36 cellular contexts compared by ENCODE assay signal in the genomic region with DNA sequence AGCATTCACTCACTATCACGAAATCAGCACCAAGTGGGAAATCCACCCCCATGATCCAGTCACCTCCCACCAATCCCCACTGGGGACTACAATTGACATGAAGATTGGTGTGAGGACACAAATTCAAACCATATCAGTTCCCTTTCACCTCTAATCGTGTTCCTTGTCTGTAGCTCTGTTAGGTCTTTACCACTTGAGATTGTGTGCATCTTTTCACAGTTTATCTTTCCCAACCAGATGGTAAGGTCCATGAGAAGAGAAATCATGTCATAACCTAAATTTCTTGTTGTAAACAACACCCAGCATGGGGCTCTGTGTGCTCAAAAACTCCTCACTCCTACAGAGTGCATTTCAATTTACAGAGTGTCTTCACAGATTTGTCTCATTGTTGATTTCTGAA.
"Had no signal": no experiment of that assay in that cellular context is flagged by ENCODE, and none has a peak within 500 bp of the region (broad histone marks: within the 10 kb centered on the region; RNA-seq: fewer than 3 reads in every experiment).

No MANE protein-coding gene starts in this region.

- H3K4me3 ChIP-seq: adrenal gland, body of pancreas, breast epithelium had no signal

- H3K4me1 ChIP-seq: body of pancreas, breast epithelium had no signal

- ATAC-seq: activated CD8-positive, alpha-beta T cell treated with anti-CD3 and anti-CD28 coated beads for 36 hours; activated T-cell treated with anti-CD3 and anti-CD28 coated beads, Interleukin-2, amount 50 U/mL, for 4 hours; activated T-cell treated with anti-CD3 and anti-CD28 coated beads, Interleukin-2, amount 50 U/mL, for 72 hours; body of pancreas had no signal

- H3K27me3 Mint-ChIP-seq: activated B cell treated with CpG ODN at 0.5 μM for 24 hours; activated CD8-positive, alpha-beta T cell treated with anti-CD3 and anti-CD28 coated beads for 36 hours; activated naive CD8-positive, alpha-beta T cell treated with anti-CD3 and anti-CD28 coated beads for 36 hours had no signal

- H3K36me3 ChIP-seq: adrenal gland, brain microvascular endothelial cell, breast epithelium had no signal

- H3K27ac Mint-ChIP-seq: activated B cell treated with CpG ODN at 0.5 μM for 24 hours; activated CD4-positive, alpha-beta memory T cell treated with anti-CD3 and anti-CD28 coated beads for 36 hours; activated CD4-positive, alpha-beta T cell treated with anti-CD3 and anti-CD28 coated beads, Interleukin-2, amount 10 ng/mL, durations not matched to agents 24 days and 14 days; activated CD8-positive, alpha-beta T cell treated with anti-CD3 and anti-CD28 coated beads for 36 hours; activated naive CD4-positive, alpha-beta T cell treated with anti-CD3 and anti-CD28 coated beads for 36 hours; activated naive CD4-positive, alpha-beta T cell treated with anti-CD3 and anti-CD28 coated beads, Interleukin-2, amount 50 U/mL, for 72 hours; activated naive CD8-positive, alpha-beta T cell treated with anti-CD3 and anti-CD28 coated beads for 36 hours; activated T-cell treated with anti-CD3 and anti-CD28 coated beads, Interleukin-2, amount 50 U/mL, for 72 hours; activated T-helper 1 cell treated with anti-CD3 and anti-CD28 coated beads, Interleukin-12 subunit alpha, Interleukin-12 subunit beta, Interleukin-2, Interleukin-4 antibody, amounts not matched to agents 30 ng/mL and 10 ng/mL and 1 ng/mL, durations not matched to agents 14 hours and 24 hours and 36 hours; activated T-helper 17 cell treated with anti-CD3 and anti-CD28 coated beads, Interleukin-2, amount 50 U/mL, for 72 hours; T-helper 1 cell treated with Interleukin-12 subunit alpha and Interleukin-12 subunit beta and Interleukin-4 antibody, amounts not matched to agents 30 μg/mL and 1 μg/mL, for 36 hours; T-helper 2 cell treated with Interferon-gamma antibody and Interleukin-4, amounts not matched to agents 5 μg/mL and 100 μg/mL, for 36 hours had no signal

- H3K4me1 Mint-ChIP-seq: activated CD4-positive, alpha-beta T cell treated with anti-CD3 and anti-CD28 coated beads, Interleukin-2, amount 10 ng/mL, durations not matched to agents 24 days and 14 days; activated naive CD8-positive, alpha-beta T cell treated with anti-CD3 and anti-CD28 coated beads for 36 hours; activated T-helper 17 cell treated with anti-CD3 and anti-CD28 coated beads, Interleukin-2, amount 50 U/mL, for 72 hours had no signal

- FAIRE-seq: astrocyte had no signal

- H3K27me3 ChIP-seq: adrenal gland, body of pancreas, brain microvascular endothelial cell, breast epithelium had no signal

- H3K4me3 Mint-ChIP-seq: activated B cell treated with CpG ODN at 0.5 μM for 24 hours; activated CD4-positive, alpha-beta memory T cell treated with anti-CD3 and anti-CD28 coated beads for 36 hours; activated CD4-positive, alpha-beta T cell treated with anti-CD3 and anti-CD28 coated beads, Interleukin-2, amount 10 ng/mL, durations not matched to agents 24 days and 14 days; activated CD8-positive, alpha-beta T cell treated with anti-CD3 and anti-CD28 coated beads for 36 hours; activated naive CD4-positive, alpha-beta T cell treated with anti-CD3 and anti-CD28 coated beads for 36 hours; activated naive CD8-positive, alpha-beta T cell treated with anti-CD3 and anti-CD28 coated beads for 36 hours; activated T-cell treated with anti-CD3 and anti-CD28 coated beads, Interleukin-2, amount 50 U/mL, for 4 hours; activated T-cell treated with anti-CD3 and anti-CD28 coated beads, Interleukin-2, amount 50 U/mL, for 72 hours; activated T-helper 1 cell treated with anti-CD3 and anti-CD28 coated beads, Interleukin-12 subunit alpha, Interleukin-12 subunit beta, Interleukin-2, Interleukin-4 antibody, amounts not matched to agents 30 ng/mL and 10 ng/mL and 1 ng/mL, durations not matched to agents 14 hours and 24 hours and 36 hours; activated T-helper 17 cell treated with anti-CD3 and anti-CD28 coated beads, Interleukin-2, amount 50 U/mL, for 72 hours; T-helper 1 cell treated with Interleukin-12 subunit alpha and Interleukin-12 subunit beta and Interleukin-4 antibody, amounts not matched to agents 30 μg/mL and 1 μg/mL, for 36 hours; T-helper 2 cell treated with Interferon-gamma antibody and Interleukin-4, amounts not matched to agents 5 μg/mL and 100 μg/mL, for 36 hours had no signal

- H3K27ac ChIP-seq: adrenal gland, body of pancreas, brain microvascular endothelial cell, breast epithelium, VCaP had no signal

- DNase-seq: activated B cell treated with CpG ODN at 0.5 μM for 24 hours; activated CD4-positive, alpha-beta memory T cell treated with anti-CD3 and anti-CD28 coated beads for 36 hours; activated CD4-positive, alpha-beta T cell treated with anti-CD3 and anti-CD28 coated beads for 4 hours; activated CD4-positive, alpha-beta T cell treated with anti-CD3 and anti-CD28 coated beads, Interleukin-2, amount 10 ng/mL, durations not matched to agents 24 days and 14 days; activated CD4-positive, alpha-beta T cell treated with anti-CD3 and anti-CD28 coated beads, Interleukin-2, amount 50 U/mL, for 1 hour; activated CD4-positive, alpha-beta T cell treated with anti-CD3 and anti-CD28 coated beads, Interleukin-2, amount 50 U/mL, for 4 hours; activated CD4-positive, CD25-positive, alpha-beta regulatory T cell treated with anti-CD3 and anti-CD28 coated beads, Interleukin-2, amount 50 U/mL, for 72 hours; activated CD8-positive, alpha-beta memory T cell treated with anti-CD3 and anti-CD28 coated beads, Interleukin-2, amount 50 U/mL, for 4 hours; activated CD8-positive, alpha-beta T cell treated with anti-CD3 and anti-CD28 coated beads for 36 hours; activated effector memory CD4-positive, alpha-beta T cell treated with anti-CD3 and anti-CD28 coated beads, Interleukin-2, amount 50 U/mL, for 16 hours; activated gamma-delta T cell treated with Interleukin-2 at 50 U/mL for 16 hours; activated naive CD4-positive, alpha-beta T cell; activated naive CD4-positive, alpha-beta T cell treated with anti-CD3 and anti-CD28 coated beads for 36 hours; activated naive CD4-positive, alpha-beta T cell treated with anti-CD3 and anti-CD28 coated beads, Interleukin-2, amount 50 U/mL, for 16 hours; activated naive CD8-positive, alpha-beta T cell treated with anti-CD3 and anti-CD28 coated beads for 36 hours; activated T-cell treated with anti-CD3 and anti-CD28 coated beads for 4 hours; activated T-cell treated with anti-CD3 and anti-CD28 coated beads, Interleukin-2, amount 50 U/mL, for 1 hour; activated T-cell treated with anti-CD3 and anti-CD28 coated beads, Interleukin-2, amount 50 U/mL, for 4 hours; activated T-cell treated with anti-CD3 and anti-CD28 coated beads, Interleukin-2, amount 50 U/mL, for 72 hours; adrenal gland; amniotic stem cell; aorta; body of pancreas; brain microvascular endothelial cell; central memory CD4-positive, alpha-beta T cell; T-helper 1 cell; T-helper 2 cell; T-helper 9 cell had no signal
